8 cellular contexts compared by ENCODE assay signal in genomic region chr6:139372326-139373153, GRCh38. TPM values are rescaled to one million over a fixed set of nuclear protein-coding genes. Genes with fewer than 3 reads are reported as not detected.
DNase-seq lines count a peak whose midpoint lies in the region; ATAC-seq and TF ChIP-seq lines count a peak whose summit lies in the region.

No MANE protein-coding gene starts in this region.

- no peaks in the 10 kb centered on the region for H3K27me3 ChIP-seq in GM23338 (ENCODE audit: insufficient read depth)
- no peaks in the 10 kb centered on the region for H3K27me3 ChIP-seq in RWPE2 (ENCODE audit: insufficient read depth, poor library complexity, severe bottlenecking)
- no peaks in the 10 kb centered on the region for H3K27me3 ChIP-seq in esophagus muscularis mucosa
- no peaks in the 10 kb centered on the region for H3K27me3 ChIP-seq in parathyroid adenoma (ENCODE audit: control insufficient read depth, insufficient read depth, low read length)

- H3K4me1 ChIP-seq in GM23338 (ENCODE audit: insufficient read depth) (peaks cover 45% of the 10 kb centered on the region), RWPE2 (ENCODE audit: insufficient read depth, poor library complexity, severe bottlenecking) (peaks cover 17% of the 10 kb centered on the region), esophagus muscularis mucosa (peaks cover 23 to 57% (median 35%) of the 10 kb centered on the region in 4 donors), parathyroid adenoma (peaks cover 30% of the 10 kb centered on the region)

- peaks cover 16% of the 10 kb centered on the region for H3K27me3 Mint-ChIP-seq in GM23338 (ENCODE audit: insufficient read depth, low read depth, poor library complexity)

- peak overlapping the region; percentile 88 for H3K9ac ChIP-seq in parathyroid adenoma

- intact Hi-C loops in esophagus muscularis mucosa (cut with DNase I), result loop anchor here (5.0 to 10.0 kb wide), 3 partner anchors 395 to 610 kb away; no protein-coding TSS in a partner anchor

- H4K20me1 ChIP-seq in GM23338 (replicated peaks; ENCODE audit: insufficient read depth), result no peaks in the 10 kb centered on the region

- H2AFZ ChIP-seq in GM23338 (no peak overlapping the region), parathyroid adenoma (no peak overlapping the region)

- H3K4me2 ChIP-seq in GM23338, result peak overlapping the region; percentile 98
- H3K4me2 ChIP-seq in parathyroid adenoma (ENCODE audit: low read length), result peak overlapping the region; percentile 89

- no peaks in the 10 kb centered on the region; the same call in 2 of the 3 replicates for H3K9me3 Mint-ChIP-seq in GM23338

- DNase-seq in GM23338 (ENCODE audit: low spot score) (no peak), RWPE2 (ENCODE audit: low spot score) (no peak), esophagus muscularis mucosa (ENCODE audit: extremely low spot score) (peak; percentile 90), COR-L47 (lab: John Stamatoyannopoulos, UW) (no peak)

- ATAC-seq in GM23338 (no peak), RWPE2 (ENCODE audit: low read depth) (no peak), GM21390 (IDR thresholded peaks at IDR 0.05; ENCODE audit: unreplicated experiment) (no peak), HG03460 (IDR thresholded peaks at IDR 0.05; ENCODE audit: unreplicated experiment) (no peak), HG03280 (IDR thresholded peaks at IDR 0.05; ENCODE audit: unreplicated experiment) (no peak)

- H3K9me2 ChIP-seq in GM23338 (ENCODE audit: insufficient read depth), result peaks cover 7% of the 10 kb centered on the region; the same call in 1 of the 2 replicates

- TF ChIP-seq CTCF in GM23338 (conservative IDR thresholded peaks at IDR 0.05; ENCODE audit: low read depth in 2 of 2), result no peak
- no peak for TF ChIP-seq CTCF in RWPE2 (IDR thresholded peaks at IDR 0.05; ENCODE audit: poor library complexity, severe bottlenecking)
- TF ChIP-seq CTCF in esophagus muscularis mucosa (IDR thresholded peaks at IDR 0.05), result no peak
- no peak for TF ChIP-seq CTCF in parathyroid adenoma (IDR thresholded peaks at IDR 0.05)

- no peak for TF ChIP-seq EP300 in esophagus muscularis mucosa (IDR thresholded peaks at IDR 0.05)

- H3K4me3 Mint-ChIP-seq in GM23338, result peak overlapping the region; percentile 99

- H3K27ac Mint-ChIP-seq in GM23338, result no peak overlapping the region; the same call in 1 of the 2 replicates

- under 1% methylated on average over 14 of the region's 14 CpGs for WGBS in esophagus muscularis mucosa

- H3K36me3 ChIP-seq in GM23338 (ENCODE audit: insufficient read depth) (0 out of 2 replicates have a peak, but pooled peaks cover 4% of the 10 kb centered on the region), RWPE2 (ENCODE audit: low read depth) (peaks cover 17% of the 10 kb centered on the region), esophagus muscularis mucosa (peaks cover 9 to 26% (median 14%) of the 10 kb centered on the region in 4 donors), parathyroid adenoma (ENCODE audit: control insufficient read depth, insufficient read depth, low read length) (peaks cover 31% of the 10 kb centered on the region)

- 0 out of 2 replicates have a peak, but pooled peaks cover 4% of the 10 kb centered on the region for H3F3A ChIP-seq in GM23338 (replicated peaks; ENCODE audit: low read depth)

- H3K9me3 ChIP-seq in RWPE2 (ENCODE audit: severe bottlenecking), result no peaks in the 10 kb centered on the region
- H3K9me3 ChIP-seq in esophagus muscularis mucosa, result peaks cover 0 to 5% (median 0%) of the 10 kb centered on the region in 4 donors
- H3K9me3 ChIP-seq in parathyroid adenoma (ENCODE audit: control insufficient read depth, low read length), result no peaks in the 10 kb centered on the region

- peaks cover 32% of the 10 kb centered on the region for H3K36me3 Mint-ChIP-seq in GM23338 (ENCODE audit: low read depth)

- no peak for TF ChIP-seq POLR2A in esophagus muscularis mucosa (IDR thresholded peaks at IDR 0.05; ENCODE audit: low read depth)

- H3K79me2 ChIP-seq in GM23338 (replicated peaks; ENCODE audit: insufficient read depth) (peaks cover 33% of the 10 kb centered on the region), parathyroid adenoma (peaks cover 27% of the 10 kb centered on the region)

- H3K4me3 ChIP-seq in GM23338, result peak overlapping the region; percentile 91
- H3K4me3 ChIP-seq in RWPE2 (ENCODE audit: severe bottlenecking), result peak overlapping the region; percentile 63
- H3K4me3 ChIP-seq in esophagus muscularis mucosa, result peak overlapping the region; percentile 80 to 91 (median 85)
- peak overlapping the region; percentile 91 for H3K4me3 ChIP-seq in parathyroid adenoma (ENCODE audit: low read depth, low read length)

- H3K4me1 Mint-ChIP-seq in GM23338, result peaks cover 56% of the 10 kb centered on the region

- H3K27ac ChIP-seq in GM23338 (ENCODE audit: low read depth), result no peak overlapping the region
- peak overlapping the region; percentile 89 for H3K27ac ChIP-seq in RWPE2 (ENCODE audit: poor library complexity, severe bottlenecking)
- H3K27ac ChIP-seq in esophagus muscularis mucosa (replicated peaks in 1 of 4), result peak overlapping the region; percentile 90 to 96 (median 95)
- peak overlapping the region; percentile 97 for H3K27ac ChIP-seq in parathyroid adenoma

TF ChIP-seq in GM23338, 12 proteins besides CTCF, POLR2A, EP300 and RAD21 (continues in another document):
- TF ChIP-seq STAT1 (IDR thresholded peaks at IDR 0.05; ENCODE audit: unreplicated experiment) (no peak), ZNF114 (CRISPR knock-in tag; IDR thresholded peaks at IDR 0.05) (no peak), ZNF462 (CRISPR knock-in tag; IDR thresholded peaks at IDR 0.05) (no peak), CREB1 (CRISPR knock-in tag; IDR thresholded peaks at IDR 0.05; ENCODE audit: low read depth) (no peak), JUNB (IDR thresholded peaks at IDR 0.05; ENCODE audit: unreplicated experiment) (no peak)

RNA-seq across cellular contexts. Expression of gene CITED2, which starts 1.9 kb away (rescaled TPM):
- total RNA-seq in GM23338 (2014; rRNA removed; shearing (Covaris generic)), result 74.4 and 76.9 TPM in 2 replicates
- 24.8 and 26.6 TPM in 2 replicates for polyA plus RNA-seq in GM23338 (2016; fragmentation: Nextera tagmentation; extraction: Ambion mirVana)
- total RNA-seq in esophagus muscularis mucosa, result 100 to 1,000 TPM; 144 to 844 (median 324) TPM
